19 cellular contexts compared by ENCODE assay signal in genomic region chr16:88398874-88399178, GRCh38. TPM values are rescaled to one million over a fixed set of nuclear protein-coding genes. Genes with fewer than 3 reads are reported as not detected.
DNase-seq lines count a peak whose midpoint lies in the region; ATAC-seq, FAIRE-seq and TF ChIP-seq lines count a peak whose summit lies in the region.
"Had no signal": no experiment of that assay in that cellular context is flagged by ENCODE, and none has a peak within 500 bp of the region (broad histone marks: within the 10 kb centered on the region; RNA-seq: fewer than 3 reads in every experiment).

No MANE protein-coding gene starts in this region.

- TF ChIP-seq EP300 in K562 (IDR thresholded peaks at IDR 0.05; ENCODE audit: low read length) = no peak

- no peak for DNase-seq in Right ventricle myocardium superior
- DNase-seq in right cardiac atrium = no peak
- DNase-seq in K562 (ENCODE audit: extremely low read depth in 1 of 4, low spot score in 3 of 4) = no peak
- no peak for DNase-seq in NCI-H1436 (lab: John Stamatoyannopoulos, UW)
- DNase-seq in activated CD4-positive, alpha-beta T cell treated with anti-CD3 and anti-CD28 coated beads for 1 hour = no peak
- DNase-seq: ACHN; CD4-positive, alpha-beta memory T cell; DMS79; EL; HFFc6 had no signal

- H3K27ac ChIP-seq in right cardiac atrium (ENCODE audit: low read length) (no peak overlapping the region), BLaER1 (no peak overlapping the region), HEK293 (ENCODE audit: extremely low read depth, low read depth, low read length) (no peak overlapping the region), K562 (ENCODE audit: extremely low read depth, low read depth, low read length) (no peak overlapping the region)
- H3K27ac ChIP-seq: C4-2B had no signal

- H3K4me1 ChIP-seq in right cardiac atrium (ENCODE audit: control insufficient read depth, insufficient read depth, low read length) (no peaks in the 10 kb centered on the region), BLaER1 (peaks cover 31% of the 10 kb centered on the region), HEK293 (ENCODE audit: control insufficient read depth, insufficient read depth, low read length) (no peaks in the 10 kb centered on the region), K562 (replicated peaks in 1 of 2; ENCODE audit: control insufficient read depth in 2 of 2, insufficient read depth in 2 of 2, low read length in 2 of 2) (peaks cover 0 to 24% of the 10 kb centered on the region in 2 experiments; a peak in 3 of 5 replicates)
- H3K4me1 ChIP-seq: HAP-1 had no signal

- H3K27me3 ChIP-seq in right cardiac atrium (ENCODE audit: control insufficient read depth, insufficient read depth) (no peaks in the 10 kb centered on the region), BLaER1 (peaks cover 46% of the 10 kb centered on the region), K562 (ENCODE audit: control insufficient read depth in 2 of 2, insufficient read depth in 2 of 2, low read length in 2 of 2) (peaks cover 14 to 52% of the 10 kb centered on the region in 2 experiments; a peak in 4 of 5 replicates)

- CTCF ChIA-PET in HEK293 (lab: Yijun Ruan, JAX) (no interaction called here), K562 (lab: Yijun Ruan, JAX; ENCODE audit: low intra/inter-chr PET ratio) (no interaction called here)

- intact Hi-C loops in Right ventricle myocardium superior (cut with DNase I) (no loop called here), right cardiac atrium (cut with DNase I) (no loop called here), K562 (cut with micrococcal nuclease) (no loop called here)

- peak overlapping the region; percentile 69 for H3K4me2 ChIP-seq in BLaER1
- no peak overlapping the region for H3K4me2 ChIP-seq in K562 (ENCODE audit: insufficient read depth, low read length)

- H3K9ac ChIP-seq in BLaER1 (no peak overlapping the region), K562 (ENCODE audit: insufficient read depth in 1 of 2, low read depth in 2 of 2, low read length in 2 of 2) (no peak overlapping the region)

- in situ Hi-C loops in K562 (cut with MboI) = no loop called here

- TF ChIP-seq POLR2A in K562 (conservative IDR thresholded peaks at IDR 0.05) = no peak

- BruUV-seq in K562 (replicated peaks; lab: Mats Ljungman, UMichigan) = no TSS peak

- ATAC-seq in Right ventricle myocardium superior (ENCODE audit: poor library complexity) (peak; percentile 41), right cardiac atrium (no peak), K562 (no peak; the same call in 2 of the 3 replicates), GM18861 (IDR thresholded peaks at IDR 0.05; ENCODE audit: unreplicated experiment) (no peak)

- TF ChIP-seq CTCF in HEK293 (tag by site-specific recombination; IDR thresholded peaks at IDR 0.05) (no peak), K562 (IDR thresholded peaks at IDR 0.05 in 2 of 3, conservative IDR thresholded peaks at IDR 0.05 in 1 of 3; ENCODE audit: insufficient read depth in 2 of 3, low read depth in 1 of 3, low read length in 3 of 3) (no peak)

- no peak for TF ChIP-seq RAD21 in K562 (CRISPR knock-in tag; conservative IDR thresholded peaks at IDR 0.05 in 1 of 2, IDR thresholded peaks at IDR 0.05 in 1 of 2)

- POLR2A ChIA-PET in HEK293 (lab: Yijun Ruan, JAX) = no interaction called here
- POLR2A ChIA-PET in K562 (lab: Yijun Ruan, JAX) = no interaction called here

- H2AFZ ChIP-seq in K562 (ENCODE audit: low read depth, low read length) = no peak overlapping the region

- H3K4me3 ChIP-seq in right cardiac atrium (ENCODE audit: low read length) = no peak overlapping the region
- no peak overlapping the region for H3K4me3 ChIP-seq in BLaER1
- no peak overlapping the region for H3K4me3 ChIP-seq in HEK293 (ENCODE audit: low read depth, low read length)
- no peak overlapping the region for H3K4me3 ChIP-seq in K562
- H3K4me3 ChIP-seq: HAP-1 had no signal

- no peaks in the 10 kb centered on the region for H3K79me2 ChIP-seq in K562 (ENCODE audit: control insufficient read depth, insufficient read depth, low read length)

- H3K36me3 ChIP-seq in BLaER1 (no peaks in the 10 kb centered on the region), HEK293 (ENCODE audit: control insufficient read depth in 2 of 2, insufficient read depth in 1 of 2, low read length in 2 of 2) (no peaks in the 10 kb centered on the region), K562 (ENCODE audit: control insufficient read depth, insufficient read depth, low read length) (no peaks in the 10 kb centered on the region)
- H3K36me3 ChIP-seq: HAP-1 had no signal

- FAIRE-seq in K562 (lab: Jason Lieb, UNC) = no peak
- FAIRE-seq: G401.6, GM12891, GM19239, H1 had no signal

- H3K9me1 ChIP-seq in K562 (ENCODE audit: control insufficient read depth, insufficient read depth, low read length) = no peaks in the 10 kb centered on the region

- peaks cover 10% of the 10 kb centered on the region; the same call in 1 of the 2 replicates for H4K20me1 ChIP-seq in BLaER1
- H4K20me1 ChIP-seq in K562 (replicated peaks; ENCODE audit: control insufficient read depth, insufficient read depth, low read length) = peaks cover 3% of the 10 kb centered on the region; the same call in 1 of the 2 replicates

- H3K9me3 ChIP-seq in right cardiac atrium (ENCODE audit: control insufficient read depth, low read length) (no peaks in the 10 kb centered on the region), BLaER1 (no peaks in the 10 kb centered on the region), HEK293 (ENCODE audit: control insufficient read depth, insufficient read depth, low read depth, low read length) (no peaks in the 10 kb centered on the region), K562 (replicated peaks; ENCODE audit: control insufficient read depth, insufficient read depth, low read depth, low read length) (no peaks in the 10 kb centered on the region)
- H3K9me3 ChIP-seq: HAP-1 had no signal

- 74% methylated on average over 8 of the region's 8 CpGs for WGBS in right cardiac atrium
- WGBS in K562 (ENCODE audit: insufficient coverage, low coverage, missing lambda C conversion rate) = 18% methylated on average over 6 of the region's 8 CpGs

TF ChIP-seq in HEK293, 187 proteins besides CTCF, POLR2A, EP300 and RAD21:
- TF ChIP-seq RBAK (tag by site-specific recombination; IDR thresholded peaks at IDR 0.05) (peak; percentile 92), ZBTB17 (tag by site-specific recombination; IDR thresholded peaks at IDR 0.05) (no peak), ZNF37A (tag by site-specific recombination; IDR thresholded peaks at IDR 0.05) (no peak), ZNF274 (IDR thresholded peaks at IDR 0.05; ENCODE audit: low read length) (no peak), ZNF274 (tag by site-specific recombination; IDR thresholded peaks at IDR 0.05; ENCODE audit: borderline replicate concordance) (no peak)

TF ChIP-seq in K562, 482 proteins besides CTCF, POLR2A, EP300 and RAD21 (continues in another document):
- TF ChIP-seq GATA2 (CRISPR knock-in tag; IDR thresholded peaks at IDR 0.05) (0 out of 2 replicates have a peak, but pooled peaks have one; percentile 18), RFX5 (IDR thresholded peaks at IDR 0.05; ENCODE audit: low read depth, low read length) (no peak), MEF2D (tag; conservative IDR thresholded peaks at IDR 0.05; ENCODE audit: low read depth) (peak; percentile 97), CCNT2 (IDR thresholded peaks at IDR 0.05; ENCODE audit: borderline replicate concordance, extremely low read depth, insufficient read length, low read depth, low read length) (no peak)

RNA-seq across cellular contexts. Expression of gene ZNF469, which starts 16.1 kb away (rescaled TPM):
- 0.94 TPM for total RNA-seq in Right ventricle myocardium superior
- 1 to 10 TPM; 1.3 to 1.9 (median 1.8) TPM for total RNA-seq in right cardiac atrium
- 0.84 TPM for polyA plus RNA-seq in right cardiac atrium
- 0.04 and 0.09 TPM in 2 replicates for total RNA-seq in K562 (2011; cell fraction: chromatin; rRNA removed; ENCODE audit: low replicate concordance)
- total RNA-seq in K562 (2011; cell fraction: nucleolus; rRNA removed) = 0.13 and 0.17 TPM in 2 replicates
- total RNA-seq in K562 (2011; cell fraction: nucleoplasm; rRNA removed) = under 0.01 and 0.08 TPM in 2 replicates
- total RNA-seq in K562 (2014; rRNA removed) = under 0.01 TPM in 1 of 2 replicates, not detected in the other
- not detected in 2 replicates for total RNA-seq in K562 (2014; rRNA removed; fragmentation: Illumina TruSeq; extraction: Trizol)
- total RNA-seq in K562 (2015; rRNA removed; fragmentation: Illumina TruSeq; extraction: Trizol) = not detected in 2 replicates
- total RNA-seq in K562 (2021) = 0.02 and 0.04 TPM in 2 replicates
- polyA plus RNA-seq in K562 (2011; rRNA removed) = not detected in 2 replicates
- under 0.01 and 0.01 TPM in 2 replicates for polyA plus RNA-seq in K562 (2011; cell fraction: cytosol; rRNA removed)
- polyA plus RNA-seq in K562 (2011; cell fraction: nucleus; rRNA removed) = 0.01 and 0.03 TPM in 2 replicates
- polyA plus RNA-seq in K562 (2012) = 0.01 TPM in 2 replicates
- polyA plus RNA-seq in K562 (2014; fragmentation: Illumina TruSeq; extraction: Trizol) = 0.01 TPM in 1 of 2 replicates, not detected in the other
- not detected for polyA plus RNA-seq in K562 (2014; fragmentation: Nextera tagmentation; extraction: Ambion mirVana)
- polyA plus RNA-seq in K562 (2014; rRNA removed) = 0.01 TPM in 1 of 2 replicates, not detected in the other
- polyA minus RNA-seq in K562 (2011; rRNA and poly(A)+ RNA removed) = under 0.01 and 0.04 TPM in 2 replicates
- polyA minus RNA-seq in K562 (2011; cell fraction: cytosol; rRNA and poly(A)+ RNA removed) = 0.09 and 0.10 TPM in 2 replicates
- under 0.01 and 0.11 TPM in 2 replicates for polyA minus RNA-seq in K562 (2011; cell fraction: nucleus; rRNA and poly(A)+ RNA removed)

RNA-seq across cellular contexts. Expression of gene ZFPM1, which starts 54.3 kb away (rescaled TPM):
- 3.6 TPM for total RNA-seq in Right ventricle myocardium superior
- total RNA-seq in right cardiac atrium = 10 to 100 TPM in 1 of 4 donors, 1 to 10 TPM in 3; 8.1 to 11.4 (median 8.7) TPM
- 7.7 TPM for polyA plus RNA-seq in right cardiac atrium
- total RNA-seq in K562 (2011; cell fraction: chromatin; rRNA removed; ENCODE audit: low replicate concordance) = 14.4 and 38.8 TPM in 2 replicates
- total RNA-seq in K562 (2011; cell fraction: nucleolus; rRNA removed) = 25.3 and 27.9 TPM in 2 replicates
- total RNA-seq in K562 (2011; cell fraction: nucleoplasm; rRNA removed) = 16.8 and 18.9 TPM in 2 replicates
- 4.5 and 8.7 TPM in 2 replicates for total RNA-seq in K562 (2014; rRNA removed)
- total RNA-seq in K562 (2014; rRNA removed; fragmentation: Illumina TruSeq; extraction: Trizol) = 0.26 and 0.47 TPM in 2 replicates
- total RNA-seq in K562 (2015; rRNA removed; fragmentation: Illumina TruSeq; extraction: Trizol) = 3.2 and 4.5 TPM in 2 replicates
- 32.7 and 35.9 TPM in 2 replicates for total RNA-seq in K562 (2021)
- 0.88 and 1.4 TPM in 2 replicates for polyA plus RNA-seq in K562 (2011; rRNA removed)
- polyA plus RNA-seq in K562 (2011; cell fraction: cytosol; rRNA removed) = 0.81 and 4.8 TPM in 2 replicates
- 3.4 and 13.6 TPM in 2 replicates for polyA plus RNA-seq in K562 (2011; cell fraction: nucleus; rRNA removed)
- 7.9 and 12.2 TPM in 2 replicates for polyA plus RNA-seq in K562 (2012)
- polyA plus RNA-seq in K562 (2014; fragmentation: Illumina TruSeq; extraction: Trizol) = 1.2 and 5.1 TPM in 2 replicates
- under 1 TPM; 0.03 to 0.11 TPM for polyA plus RNA-seq in K562 (2014; fragmentation: Nextera tagmentation; extraction: Ambion mirVana)
- 4.7 and 5.5 TPM in 2 replicates for polyA plus RNA-seq in K562 (2014; rRNA removed)
- 0.30 and 1.1 TPM in 2 replicates for polyA minus RNA-seq in K562 (2011; rRNA and poly(A)+ RNA removed)
- 12.3 and 14.7 TPM in 2 replicates for polyA minus RNA-seq in K562 (2011; cell fraction: cytosol; rRNA and poly(A)+ RNA removed)
- polyA minus RNA-seq in K562 (2011; cell fraction: nucleus; rRNA and poly(A)+ RNA removed) = 7.7 and 10.1 TPM in 2 replicates
